In the genomic region with DNA sequence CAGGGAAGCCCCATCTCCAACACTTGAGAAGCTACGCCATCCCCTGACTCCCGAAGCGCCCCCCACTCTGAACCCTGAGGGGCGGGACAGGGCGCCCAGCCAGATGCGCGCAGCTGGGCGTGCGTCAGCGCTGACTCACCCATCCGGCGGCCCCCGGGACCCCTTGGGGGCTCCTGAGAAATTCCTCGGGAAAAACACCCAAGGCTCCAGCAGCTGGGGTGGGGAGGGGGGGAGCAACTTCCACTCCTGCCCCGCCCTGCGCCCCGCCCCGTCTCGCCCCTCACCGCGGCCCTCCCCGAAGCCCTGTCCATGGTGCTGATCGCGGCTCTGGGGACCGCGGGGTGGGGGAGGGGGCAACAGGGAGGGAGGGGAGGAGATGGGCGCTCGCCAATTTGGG, we compare ENCODE assay signal across 1 cellular context.
TF ChIP-seq lines count a peak whose summit lies in the region.

No MANE protein-coding gene starts in this region.

TF ChIP-seq in H1, 55 proteins besides CTCF, POLR2A, EP300 and RAD21 (continued from another document):
- TF ChIP-seq, protein P1, sequence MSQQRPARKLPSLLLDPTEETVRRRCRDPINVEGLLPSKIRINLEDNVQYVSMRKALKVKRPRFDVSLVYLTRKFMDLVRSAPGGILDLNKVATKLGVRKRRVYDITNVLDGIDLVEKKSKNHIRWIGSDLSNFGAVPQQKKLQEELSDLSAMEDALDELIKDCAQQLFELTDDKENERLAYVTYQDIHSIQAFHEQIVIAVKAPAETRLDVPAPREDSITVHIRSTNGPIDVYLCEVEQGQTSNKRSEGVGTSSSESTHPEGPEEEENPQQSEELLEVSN (IDR thresholded peaks at IDR 0.05), result no peak
- TF ChIP-seq TAF7 (optimal IDR thresholded peaks at IDR 0.05; ENCODE audit: borderline replicate concordance, low read depth, low read length) (no peak), SUZ12 (IDR thresholded peaks at IDR 0.05; ENCODE audit: low read length) (peak; percentile 4; the same call in 1 of the 2 replicates), CBX5 (IDR thresholded peaks at IDR 0.05; ENCODE audit: low read depth, low read length) (no peak), TAF1 (IDR thresholded peaks at IDR 0.05; ENCODE audit: low read depth, low read length) (no peak), SIX5 (IDR thresholded peaks at IDR 0.05; ENCODE audit: low read depth, low read length) (no peak), RNF2 (IDR thresholded peaks at IDR 0.05; ENCODE audit: borderline replicate concordance, low read depth, low read length, missing control alignments, poor library complexity, severe bottlenecking) (no peak), SAP30 (IDR thresholded peaks at IDR 0.05; ENCODE audit: insufficient read depth, insufficient replicate concordance, low read length) (no peak), SIN3A (conservative IDR thresholded peaks at IDR 0.05 in 1 of 2, IDR thresholded peaks at IDR 0.05 in 1 of 2; ENCODE audit: low read depth in 1 of 2, low read length in 2 of 2) (no peak; a peak in 2 of 4 replicates), TCF12 (IDR thresholded peaks at IDR 0.05; ENCODE audit: low read depth, low read length) (no peak), CTBP2 (IDR thresholded peaks at IDR 0.05; ENCODE audit: borderline replicate concordance, insufficient read depth, insufficient read length, low read length) (no peak), NANOG (IDR thresholded peaks at IDR 0.05; ENCODE audit: insufficient read depth, low read depth, low read length, poor library complexity, severe bottlenecking) (no peak), BACH1 (IDR thresholded peaks at IDR 0.05; ENCODE audit: low read length) (peak; percentile 52; the same call in 1 of the 2 replicates)
- TF ChIP-seq, protein P2, sequence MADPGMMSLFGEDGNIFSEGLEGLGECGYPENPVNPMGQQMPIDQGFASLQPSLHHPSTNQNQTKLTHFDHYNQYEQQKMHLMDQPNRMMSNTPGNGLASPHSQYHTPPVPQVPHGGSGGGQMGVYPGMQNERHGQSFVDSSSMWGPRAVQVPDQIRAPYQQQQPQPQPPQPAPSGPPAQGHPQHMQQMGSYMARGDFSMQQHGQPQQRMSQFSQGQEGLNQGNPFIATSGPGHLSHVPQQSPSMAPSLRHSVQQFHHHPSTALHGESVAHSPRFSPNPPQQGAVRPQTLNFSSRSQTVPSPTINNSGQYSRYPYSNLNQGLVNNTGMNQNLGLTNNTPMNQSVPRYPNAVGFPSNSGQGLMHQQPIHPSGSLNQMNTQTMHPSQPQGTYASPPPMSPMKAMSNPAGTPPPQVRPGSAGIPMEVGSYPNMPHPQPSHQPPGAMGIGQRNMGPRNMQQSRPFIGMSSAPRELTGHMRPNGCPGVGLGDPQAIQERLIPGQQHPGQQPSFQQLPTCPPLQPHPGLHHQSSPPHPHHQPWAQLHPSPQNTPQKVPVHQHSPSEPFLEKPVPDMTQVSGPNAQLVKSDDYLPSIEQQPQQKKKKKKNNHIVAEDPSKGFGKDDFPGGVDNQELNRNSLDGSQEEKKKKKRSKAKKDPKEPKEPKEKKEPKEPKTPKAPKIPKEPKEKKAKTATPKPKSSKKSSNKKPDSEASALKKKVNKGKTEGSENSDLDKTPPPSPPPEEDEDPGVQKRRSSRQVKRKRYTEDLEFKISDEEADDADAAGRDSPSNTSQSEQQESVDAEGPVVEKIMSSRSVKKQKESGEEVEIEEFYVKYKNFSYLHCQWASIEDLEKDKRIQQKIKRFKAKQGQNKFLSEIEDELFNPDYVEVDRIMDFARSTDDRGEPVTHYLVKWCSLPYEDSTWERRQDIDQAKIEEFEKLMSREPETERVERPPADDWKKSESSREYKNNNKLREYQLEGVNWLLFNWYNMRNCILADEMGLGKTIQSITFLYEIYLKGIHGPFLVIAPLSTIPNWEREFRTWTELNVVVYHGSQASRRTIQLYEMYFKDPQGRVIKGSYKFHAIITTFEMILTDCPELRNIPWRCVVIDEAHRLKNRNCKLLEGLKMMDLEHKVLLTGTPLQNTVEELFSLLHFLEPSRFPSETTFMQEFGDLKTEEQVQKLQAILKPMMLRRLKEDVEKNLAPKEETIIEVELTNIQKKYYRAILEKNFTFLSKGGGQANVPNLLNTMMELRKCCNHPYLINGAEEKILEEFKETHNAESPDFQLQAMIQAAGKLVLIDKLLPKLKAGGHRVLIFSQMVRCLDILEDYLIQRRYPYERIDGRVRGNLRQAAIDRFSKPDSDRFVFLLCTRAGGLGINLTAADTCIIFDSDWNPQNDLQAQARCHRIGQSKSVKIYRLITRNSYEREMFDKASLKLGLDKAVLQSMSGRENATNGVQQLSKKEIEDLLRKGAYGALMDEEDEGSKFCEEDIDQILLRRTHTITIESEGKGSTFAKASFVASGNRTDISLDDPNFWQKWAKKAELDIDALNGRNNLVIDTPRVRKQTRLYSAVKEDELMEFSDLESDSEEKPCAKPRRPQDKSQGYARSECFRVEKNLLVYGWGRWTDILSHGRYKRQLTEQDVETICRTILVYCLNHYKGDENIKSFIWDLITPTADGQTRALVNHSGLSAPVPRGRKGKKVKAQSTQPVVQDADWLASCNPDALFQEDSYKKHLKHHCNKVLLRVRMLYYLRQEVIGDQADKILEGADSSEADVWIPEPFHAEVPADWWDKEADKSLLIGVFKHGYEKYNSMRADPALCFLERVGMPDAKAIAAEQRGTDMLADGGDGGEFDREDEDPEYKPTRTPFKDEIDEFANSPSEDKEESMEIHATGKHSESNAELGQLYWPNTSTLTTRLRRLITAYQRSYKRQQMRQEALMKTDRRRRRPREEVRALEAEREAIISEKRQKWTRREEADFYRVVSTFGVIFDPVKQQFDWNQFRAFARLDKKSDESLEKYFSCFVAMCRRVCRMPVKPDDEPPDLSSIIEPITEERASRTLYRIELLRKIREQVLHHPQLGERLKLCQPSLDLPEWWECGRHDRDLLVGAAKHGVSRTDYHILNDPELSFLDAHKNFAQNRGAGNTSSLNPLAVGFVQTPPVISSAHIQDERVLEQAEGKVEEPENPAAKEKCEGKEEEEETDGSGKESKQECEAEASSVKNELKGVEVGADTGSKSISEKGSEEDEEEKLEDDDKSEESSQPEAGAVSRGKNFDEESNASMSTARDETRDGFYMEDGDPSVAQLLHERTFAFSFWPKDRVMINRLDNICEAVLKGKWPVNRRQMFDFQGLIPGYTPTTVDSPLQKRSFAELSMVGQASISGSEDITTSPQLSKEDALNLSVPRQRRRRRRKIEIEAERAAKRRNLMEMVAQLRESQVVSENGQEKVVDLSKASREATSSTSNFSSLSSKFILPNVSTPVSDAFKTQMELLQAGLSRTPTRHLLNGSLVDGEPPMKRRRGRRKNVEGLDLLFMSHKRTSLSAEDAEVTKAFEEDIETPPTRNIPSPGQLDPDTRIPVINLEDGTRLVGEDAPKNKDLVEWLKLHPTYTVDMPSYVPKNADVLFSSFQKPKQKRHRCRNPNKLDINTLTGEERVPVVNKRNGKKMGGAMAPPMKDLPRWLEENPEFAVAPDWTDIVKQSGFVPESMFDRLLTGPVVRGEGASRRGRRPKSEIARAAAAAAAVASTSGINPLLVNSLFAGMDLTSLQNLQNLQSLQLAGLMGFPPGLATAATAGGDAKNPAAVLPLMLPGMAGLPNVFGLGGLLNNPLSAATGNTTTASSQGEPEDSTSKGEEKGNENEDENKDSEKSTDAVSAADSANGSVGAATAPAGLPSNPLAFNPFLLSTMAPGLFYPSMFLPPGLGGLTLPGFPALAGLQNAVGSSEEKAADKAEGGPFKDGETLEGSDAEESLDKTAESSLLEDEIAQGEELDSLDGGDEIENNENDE (IDR thresholded peaks at IDR 0.05; ENCODE audit: insufficient replicate concordance, low read length), result no peak
